In genomic region chr3:188327433-188327832, GRCh38 we compare ENCODE assay signal across 24 cellular contexts.
"Had no signal": no experiment of that assay in that cellular context is flagged by ENCODE, and none has a peak within 500 bp of the region (broad histone marks: within the 10 kb centered on the region; RNA-seq: fewer than 3 reads in every experiment).

No MANE protein-coding gene starts in this region.

- DNase-seq: activated B cell treated with CpG ODN at 0.5 μM for 24 hours; activated CD4-positive, alpha-beta T cell treated with anti-CD3 and anti-CD28 coated beads for 36 hours; activated CD4-positive, alpha-beta T cell treated with anti-CD3 and anti-CD28 coated beads, Interleukin-2, amount 50 U/mL, for 4 hours; activated CD8-positive, alpha-beta memory T cell treated with anti-CD3 and anti-CD28 coated beads for 24 hours; activated CD8-positive, alpha-beta memory T cell treated with anti-CD3 and anti-CD28 coated beads, Interleukin-2, amount 50 U/mL, for 4 hours; activated naive CD4-positive, alpha-beta T cell treated with Interleukin-2 at 50 U/mL for 16 hours; activated T-cell treated with anti-CD3 and anti-CD28 coated beads, Interleukin-2, amount 50 U/mL, for 24 hours; amygdala; effector CD4-positive, alpha-beta T cell; erythroblast; foreskin keratinocyte; glutamatergic neuron; islet precursor cell; left colon; lower lobe of right lung; naive thymus-derived CD4-positive, alpha-beta T cell; occipital lobe; SJCRH30; small intestine; stimulated activated CD8-positive, alpha-beta memory T cell treated with anti-CD3 and anti-CD28 coated beads, Interleukin-4, amount 100 ng/mL, for 48 hours; stimulated activated naive B cell treated with anti-CD40 and anti-IgM and Interleukin-4, amounts not matched to agents 10 μg/mL and 1 μg/mL and 100 μg/mL, for 72 hours; T-helper 1 cell; testis; upper lobe of left lung had no signal

- H3K9me3 ChIP-seq: lower lobe of right lung, SJCRH30, testis, upper lobe of left lung had no signal

- H3K4me1 ChIP-seq: foreskin keratinocyte, SJCRH30, testis had no signal

- ATAC-seq: activated CD4-positive, alpha-beta T cell treated with anti-CD3 and anti-CD28 coated beads for 36 hours; foreskin keratinocyte; left colon; lower lobe of right lung; naive thymus-derived CD4-positive, alpha-beta T cell had no signal

- H3K27me3 ChIP-seq: foreskin keratinocyte, SJCRH30, testis, upper lobe of left lung had no signal

- H3K4me3 ChIP-seq: lower lobe of right lung, SJCRH30, testis, upper lobe of left lung had no signal

- H3K27ac ChIP-seq: foreskin keratinocyte, lower lobe of right lung, SJCRH30, testis, upper lobe of left lung had no signal

- H3K36me3 ChIP-seq: lower lobe of right lung, SJCRH30 had no signal
